In the genomic region with DNA sequence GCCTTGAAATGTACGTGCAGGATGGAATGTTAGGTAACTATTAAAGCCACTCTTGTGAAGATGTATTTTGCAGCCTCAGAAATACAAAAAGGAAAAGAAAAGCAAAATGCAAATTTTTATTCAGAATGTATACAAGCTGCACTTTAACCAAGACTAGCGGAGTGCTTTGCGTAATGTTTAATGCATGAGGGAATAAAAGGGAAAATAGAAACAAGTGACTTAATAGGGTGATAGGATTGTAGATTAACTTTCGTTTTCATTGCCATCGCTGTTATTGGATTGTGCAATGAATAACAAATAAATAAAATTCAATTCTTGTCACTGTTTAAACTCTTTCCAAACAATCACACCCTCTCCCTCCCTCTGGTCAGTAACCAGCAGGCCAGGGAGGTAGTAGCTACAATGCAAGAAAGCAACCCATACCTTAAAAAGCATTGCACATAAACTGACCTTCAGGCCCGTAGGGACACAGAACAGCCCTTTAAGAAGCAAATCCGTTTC, we compare ENCODE assay signal across 8 cellular contexts. TPM values are rescaled to one million over a fixed set of nuclear protein-coding genes. Genes with fewer than 3 reads are reported as not detected.
DNase-seq lines count a peak whose midpoint lies in the region; ATAC-seq and TF ChIP-seq lines count a peak whose summit lies in the region.

No MANE protein-coding gene starts in this region.

- H3K36me3 Mint-ChIP-seq in CD8-positive, alpha-beta T cell = peaks cover 16% of the 10 kb centered on the region
- no peaks in the 10 kb centered on the region for H3K36me3 Mint-ChIP-seq in mesothelial cell of epicardium

- ATAC-seq in CD8-positive, alpha-beta T cell = no peak
- ATAC-seq in GM19395 (IDR thresholded peaks at IDR 0.05; ENCODE audit: unreplicated experiment) = no peak
- no peak for ATAC-seq in foreskin keratinocyte

- H3K4me1 ChIP-seq in CD8-positive, alpha-beta T cell (ENCODE audit: insufficient read depth, low read length) = peaks cover 33% of the 10 kb centered on the region
- peaks cover 10% of the 10 kb centered on the region; the same call in 1 of the 2 replicates for H3K4me1 ChIP-seq in HUES64 (ENCODE audit: insufficient read depth, low read length)
- H3K4me1 ChIP-seq in foreskin keratinocyte = no peaks in the 10 kb centered on the region

- H3K27ac ChIP-seq in CD8-positive, alpha-beta T cell (ENCODE audit: low read depth, low read length) = peak overlapping the region; percentile 99
- H3K27ac ChIP-seq in HUES64 (ENCODE audit: low read depth, low read length) (no peak overlapping the region; the same call in 1 of the 2 replicates), brain microvascular endothelial cell (no peak overlapping the region), foreskin keratinocyte (no peak overlapping the region)

- intact Hi-C loops in CD8-positive, alpha-beta T cell (cut with DNase I, micrococcal nuclease) = loop anchor here (1.0 to 10.0 kb wide), 9 partner anchors 9 to 655 kb away; a partner anchor contains a TSS

- H3K27ac Mint-ChIP-seq in CD8-positive, alpha-beta T cell = peak overlapping the region; percentile 94
- peak overlapping the region; percentile 81 for H3K27ac Mint-ChIP-seq in mesothelial cell of epicardium

- 79% methylated on average over 7 of the region's 7 CpGs for WGBS in HUES64

- POLR2A ChIA-PET in CD8-positive, alpha-beta T cell (lab: Charles Lee) = interaction anchor here (0.8 kb wide), 1 partner anchor 14 kb away, joined by 5 read pairs; no protein-coding TSS in a partner anchor

- H3K9me3 ChIP-seq in CD8-positive, alpha-beta T cell (ENCODE audit: low read length) = no peaks in the 10 kb centered on the region
- H3K9me3 ChIP-seq in HUES64 (ENCODE audit: insufficient read depth, low read depth, low read length) = no peaks in the 10 kb centered on the region

- H3K27me3 Mint-ChIP-seq in CD8-positive, alpha-beta T cell (ENCODE audit: low read depth) = no peaks in the 10 kb centered on the region
- H3K27me3 Mint-ChIP-seq in mesothelial cell of epicardium (ENCODE audit: low read depth) = no peaks in the 10 kb centered on the region

- peaks cover 35% of the 10 kb centered on the region for H3K4me1 Mint-ChIP-seq in CD8-positive, alpha-beta T cell (ENCODE audit: low read depth)
- peaks cover 22% of the 10 kb centered on the region for H3K4me1 Mint-ChIP-seq in mesothelial cell of epicardium

- peak overlapping the region; percentile 97 for H3K4me3 Mint-ChIP-seq in CD8-positive, alpha-beta T cell
- H3K4me3 Mint-ChIP-seq in mesothelial cell of epicardium = peak overlapping the region; percentile 87

- no peaks in the 10 kb centered on the region for H3K27me3 ChIP-seq in CD8-positive, alpha-beta T cell (ENCODE audit: insufficient read depth, low read length)
- H3K27me3 ChIP-seq in HUES64 (ENCODE audit: insufficient read depth, low read length) (no peaks in the 10 kb centered on the region), brain microvascular endothelial cell (replicated peaks) (no peaks in the 10 kb centered on the region), foreskin keratinocyte (no peaks in the 10 kb centered on the region)

- CTCF ChIA-PET in CD8-positive, alpha-beta T cell (lab: Charles Lee) = interaction anchor here (2.0 kb wide), 1 partner anchor 9 kb away, joined by 6 read pairs; no protein-coding TSS in a partner anchor

- peak overlapping the region; percentile 98 for H3K4me3 ChIP-seq in CD8-positive, alpha-beta T cell (ENCODE audit: low read depth, low read length)
- H3K4me3 ChIP-seq in HUES64 (ENCODE audit: low read length) = peak overlapping the region; percentile 97
- H3K4me3 ChIP-seq in brain microvascular endothelial cell (ENCODE audit: low read depth, low read length) = peak overlapping the region; percentile 88

- DNase-seq in CD8-positive, alpha-beta T cell = no peak
- DNase-seq in brain microvascular endothelial cell (no peak), mesothelial cell of epicardium (ENCODE audit: low spot score in 2 of 2, unreplicated experiment in 2 of 2) (no peak), ACHN (no peak), foreskin keratinocyte (no peak)
- no peak for DNase-seq in activated effector memory CD4-positive, alpha-beta T cell treated with Interleukin-2 at 50 U/mL for 16 hours

- no peaks in the 10 kb centered on the region for H3K9me3 Mint-ChIP-seq in CD8-positive, alpha-beta T cell
- no peaks in the 10 kb centered on the region for H3K9me3 Mint-ChIP-seq in mesothelial cell of epicardium

- H3K36me3 ChIP-seq in CD8-positive, alpha-beta T cell (ENCODE audit: insufficient read depth, low read length) = no peaks in the 10 kb centered on the region
- H3K36me3 ChIP-seq in HUES64 (ENCODE audit: insufficient read depth, low read length) (peaks cover 7% of the 10 kb centered on the region; the same call in 1 of the 2 replicates), brain microvascular endothelial cell (replicated peaks) (no peaks in the 10 kb centered on the region)

- in situ Hi-C loops in brain microvascular endothelial cell (cut with HindIII; ENCODE audit: low pct_ligation_motif_present, low sequenced_read_pairs) = no loop called here
- in situ Hi-C loops in ACHN (cut with HindIII; ENCODE audit: low pct_ligation_motif_present, low pct_unique_long_range_greater_than_20kb, low sequenced_read_pairs) = no loop called here

- peak overlapping the region; percentile 42; the same call in 1 of the 2 replicates for H3K9ac ChIP-seq in HUES64 (ENCODE audit: low read depth, low read length)

- no peak for TF ChIP-seq CTCF in CD8-positive, alpha-beta T cell (IDR thresholded peaks at IDR 0.05)
- TF ChIP-seq CTCF in brain microvascular endothelial cell (IDR thresholded peaks at IDR 0.05; ENCODE audit: low read depth, low read length, missing control alignments) = no peak
- no peak for TF ChIP-seq CTCF in mesothelial cell of epicardium (IDR thresholded peaks at IDR 0.05; ENCODE audit: unreplicated experiment)
- no peak for TF ChIP-seq CTCF in foreskin keratinocyte (conservative IDR thresholded peaks at IDR 0.05)

RNA-seq across cellular contexts. Expression of a gene that starts 0.6 kb away (rescaled TPM):
- 100 to 1,000 TPM; 208 to 218 TPM for total RNA-seq in CD8-positive, alpha-beta T cell
- 53.3 TPM for polyA plus RNA-seq in HUES64 (2013, experiment 1 of 2)
- 50.8 TPM for polyA plus RNA-seq in HUES64 (2013, experiment 2 of 2)
- 119 to 123 TPM (median 123 TPM) in 3 replicates for total RNA-seq in mesothelial cell of epicardium
- 44.6 and 52.3 TPM in 2 replicates for total RNA-seq in foreskin keratinocyte
- 12.8 and 13.4 TPM in 2 replicates for polyA plus RNA-seq in foreskin keratinocyte
